ENCODE assay signal across 9 cellular contexts in the genomic region with DNA sequence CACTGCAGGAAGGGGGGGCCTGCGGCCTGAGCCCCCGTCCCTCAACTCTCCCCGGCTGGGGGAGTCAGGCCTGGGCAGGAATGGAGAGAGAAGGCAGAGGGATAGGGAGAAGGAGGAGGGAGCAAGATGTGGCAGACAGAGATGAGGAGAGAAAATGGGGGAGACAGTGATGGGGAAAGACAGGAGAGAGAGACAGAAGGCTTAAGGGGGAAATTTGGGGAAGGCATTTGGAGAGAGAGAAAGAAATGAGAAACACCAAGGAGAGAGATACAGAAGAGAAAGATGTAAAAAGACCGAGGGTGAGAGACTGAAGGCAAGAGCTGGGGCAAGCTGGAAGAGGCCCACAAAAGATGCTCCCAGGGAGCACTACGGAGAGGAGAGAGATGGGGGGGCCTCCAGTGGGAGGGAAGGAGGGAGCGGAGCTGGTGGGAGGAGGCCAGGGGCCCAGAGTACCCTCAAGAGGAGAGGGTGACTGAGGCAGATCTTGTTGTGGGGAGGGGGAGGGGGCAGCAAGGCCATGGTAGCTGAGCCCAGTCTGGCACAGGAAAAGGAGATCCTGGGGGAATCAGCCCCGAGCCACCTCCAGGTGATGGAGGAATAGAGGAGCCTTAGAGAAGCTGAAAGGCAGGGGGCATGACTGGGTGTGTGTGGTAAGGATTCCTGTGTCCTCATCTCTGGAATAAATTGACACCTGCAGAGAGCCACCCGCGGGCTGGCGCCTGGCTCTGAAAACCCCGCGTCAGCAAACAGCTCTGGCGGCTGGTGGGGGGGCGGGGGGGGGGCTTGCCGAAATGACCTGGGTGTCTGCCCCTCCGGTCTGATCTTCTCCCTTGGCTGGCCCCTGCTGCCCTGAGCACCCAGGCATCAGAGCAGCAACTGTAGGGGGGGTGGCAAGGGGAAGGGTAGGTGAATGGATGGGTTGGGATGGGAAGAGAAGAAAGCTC. TPM values are rescaled to one million over a fixed set of nuclear protein-coding genes. Genes with fewer than 3 reads are reported as not detected.
DNase-seq lines count a peak whose midpoint lies in the region; ATAC-seq, FAIRE-seq and TF ChIP-seq lines count a peak whose summit lies in the region.
"Had no signal": no experiment of that assay in that cellular context is flagged by ENCODE, and none has a peak within 500 bp of the region (broad histone marks: within the 10 kb centered on the region; RNA-seq: fewer than 3 reads in every experiment).

No MANE protein-coding gene starts in this region.

- CTCF ChIA-PET in IMR-90 (lab: Yijun Ruan, JAX), result interaction anchor here (1.1 kb wide), 1 partner anchor 30 kb away, joined by 3 read pairs; no protein-coding TSS in a partner anchor

- 0 out of 2 replicates have a peak overlapping the region, but pooled peaks have one; percentile 32 for H3K56ac ChIP-seq in IMR-90 (ENCODE audit: extremely low read depth, insufficient read depth, low read length)

- H2BK120ac ChIP-seq in IMR-90 (ENCODE audit: low read depth, low read length), result 0 out of 2 replicates have a peak overlapping the region, but pooled peaks have one; percentile 10

- no peak for TF ChIP-seq RAD21 in IMR-90 (IDR thresholded peaks at IDR 0.05; ENCODE audit: low read length)

- intact Hi-C loops in IMR-90 (cut with micrococcal nuclease), result loop anchor here (2.0 kb wide), 2 partner anchors 31 to 55 kb away; no protein-coding TSS in a partner anchor

- DNase-seq in BE2C (no peak), IMR-90 (no peak), chondrocyte (ENCODE audit: low spot score) (no peak), nephron progenitor cell (no peak), D341Med (ENCODE audit: low spot score) (no peak), foreskin keratinocyte (no peak), small intestine (no peak)
- no peak for DNase-seq in activated CD4-positive, CD25-positive, alpha-beta regulatory T cell treated with anti-CD3 and anti-CD28 coated beads, Interleukin-2, amount 50 U/mL, for 72 hours
- DNase-seq: cerebellar nuclear complex had no signal

- no peak overlapping the region; the same call in 1 of the 2 replicates for H3K18ac ChIP-seq in IMR-90 (ENCODE audit: low read depth, low read length)

- H3K4me3 ChIP-seq in BE2C (ENCODE audit: low read depth, low read length) (peak overlapping the region; percentile 49; the same call in 1 of the 2 replicates), IMR-90 (ENCODE audit: insufficient read depth, low read depth, low read length) (peak overlapping the region; percentile 94), small intestine (ENCODE audit: low read depth in 1 of 2, low read length in 2 of 2) (no peak overlapping the region)

- BruUV-seq in IMR-90 (replicated peaks; lab: Mats Ljungman, UMichigan), result no TSS peak

- H3K4me3 Mint-ChIP-seq in chondrocyte (ENCODE audit: unreplicated experiment), result peak overlapping the region; percentile 77
- H3K4me3 Mint-ChIP-seq in nephron progenitor cell, result peak overlapping the region; percentile 94

- no peak overlapping the region for H2BK20ac ChIP-seq in IMR-90 (ENCODE audit: low read depth, low read length)

- H2AFZ ChIP-seq in IMR-90 (replicated peaks; ENCODE audit: low read length, poor library complexity), result peak overlapping the region; percentile 94

- H3K27me3 ChIP-seq in BE2C, result no peaks in the 10 kb centered on the region
- H3K27me3 ChIP-seq in IMR-90 (ENCODE audit: control insufficient read depth, insufficient read depth, low read length), result no peaks in the 10 kb centered on the region
- H3K27me3 ChIP-seq in foreskin keratinocyte, result no peaks in the 10 kb centered on the region
- no peaks in the 10 kb centered on the region for H3K27me3 ChIP-seq in small intestine (ENCODE audit: control insufficient read depth in 2 of 2, insufficient read depth in 2 of 2, low read length in 2 of 2)

- 0 out of 2 replicates have a peak, but pooled peaks cover 4% of the 10 kb centered on the region for H3K9me1 ChIP-seq in IMR-90 (ENCODE audit: insufficient read depth, low read length)

- H3K36me3 ChIP-seq in BE2C, result no peaks in the 10 kb centered on the region
- peaks cover 26% of the 10 kb centered on the region for H3K36me3 ChIP-seq in IMR-90 (ENCODE audit: control insufficient read depth, insufficient read depth, low read length)
- H3K36me3 ChIP-seq in small intestine (ENCODE audit: control insufficient read depth in 2 of 2, insufficient read depth in 2 of 2, low read length in 2 of 2), result no peaks in the 10 kb centered on the region

- H3K4me1 Mint-ChIP-seq in chondrocyte (ENCODE audit: low read depth) (peaks cover 27% of the 10 kb centered on the region), nephron progenitor cell (peaks cover 44% of the 10 kb centered on the region)

- H3K4me2 ChIP-seq in IMR-90 (ENCODE audit: low read depth, low read length), result peak overlapping the region; percentile 96

- POLR2A ChIA-PET in IMR-90 (lab: Charles Lee; ENCODE audit: unreplicated experiment), result interaction anchor here (0.6 to 0.7 kb wide), 2 partner anchors 14 to 31 kb away, joined by 3 to 8 read pairs; a partner anchor contains a TSS

- H2BK5ac ChIP-seq in IMR-90 (ENCODE audit: low read depth, low read length, poor library complexity, severe bottlenecking), result peak overlapping the region; percentile 59

- no peak overlapping the region for H2BK15ac ChIP-seq in IMR-90 (ENCODE audit: low read depth, low read length)

- peak overlapping the region; percentile 85 for H3K14ac ChIP-seq in IMR-90 (replicated peaks; ENCODE audit: low read depth, low read length)

- H3K27me3 Mint-ChIP-seq in chondrocyte (ENCODE audit: low read depth), result no peaks in the 10 kb centered on the region
- H3K27me3 Mint-ChIP-seq in nephron progenitor cell (ENCODE audit: low read depth, poor library complexity), result peaks cover 2% of the 10 kb centered on the region

- H3K36me3 Mint-ChIP-seq in chondrocyte (ENCODE audit: low read depth) (peaks cover 19% of the 10 kb centered on the region), nephron progenitor cell (ENCODE audit: low read depth) (peaks cover 26% of the 10 kb centered on the region)

- H3K9ac ChIP-seq in IMR-90 (ENCODE audit: low read depth, low read length), result peak overlapping the region; percentile 82

- peak overlapping the region; percentile 74 for H3K4ac ChIP-seq in IMR-90 (ENCODE audit: low read depth, low read length)

- H4K8ac ChIP-seq in IMR-90 (ENCODE audit: low read depth in 2 of 2, low read length in 2 of 2), result peak overlapping the region; percentile 15 to 74; a peak in 3 of 4 replicates

- H3K9me3 Mint-ChIP-seq in chondrocyte (ENCODE audit: low read depth) (no peaks in the 10 kb centered on the region), nephron progenitor cell (no peaks in the 10 kb centered on the region)

- H4K5ac ChIP-seq in IMR-90 (ENCODE audit: low read depth, low read length), result 0 out of 2 replicates have a peak overlapping the region, but pooled peaks have one; percentile 18

- no peaks in the 10 kb centered on the region for H3K4me1 ChIP-seq in BE2C
- peaks cover 9% of the 10 kb centered on the region for H3K4me1 ChIP-seq in IMR-90 (ENCODE audit: control insufficient read depth, insufficient read depth, low read length)
- H3K4me1 ChIP-seq in foreskin keratinocyte, result peaks cover 4% of the 10 kb centered on the region
- H3K4me1 ChIP-seq in small intestine (ENCODE audit: control insufficient read depth in 2 of 2, insufficient read depth in 1 of 2, low read depth in 1 of 2, low read length in 1 of 2), result peaks cover 0 to 7% of the 10 kb centered on the region in 2 donors

- WGBS in IMR-90 (ENCODE audit: extremely low coverage in 2 of 2, insufficient read length in 1 of 2), 2 experiments, result 10% methylated on average over 6 of the region's 16 CpGs; no CpG with 5 or more reads in 1 of the 2 experiments
- 18 to 38% (median 38%) methylated on average over 16 of the region's 16 CpGs for WGBS in small intestine, 3 donors

- H3K79me1 ChIP-seq in IMR-90 (ENCODE audit: low read depth in 1 of 2, low read length in 2 of 2), result peaks cover 11 to 52% of the 10 kb centered on the region in 2 experiments

- no peak for TF ChIP-seq CTCF in BE2C (IDR thresholded peaks at IDR 0.05; ENCODE audit: low read depth, low read length)
- no peak for TF ChIP-seq CTCF in IMR-90 (conservative IDR thresholded peaks at IDR 0.05; ENCODE audit: low read depth, low read length)
- no peak for TF ChIP-seq CTCF in chondrocyte (IDR thresholded peaks at IDR 0.05)
- TF ChIP-seq CTCF in nephron progenitor cell (IDR thresholded peaks at IDR 0.05), result no peak
- no peak for TF ChIP-seq CTCF in foreskin keratinocyte (conservative IDR thresholded peaks at IDR 0.05)

- H3K9me3 ChIP-seq in BE2C, result no peaks in the 10 kb centered on the region
- H3K9me3 ChIP-seq in IMR-90 (ENCODE audit: control insufficient read depth, insufficient read depth, low read length), result no peaks in the 10 kb centered on the region
- H3K9me3 ChIP-seq in small intestine (ENCODE audit: control insufficient read depth, low read depth), result no peaks in the 10 kb centered on the region

- in situ Hi-C loops in IMR-90 (cut with MboI; ENCODE audit: low sequenced_read_pairs), result no loop called here

- peak overlapping the region; percentile 61 for H4K91ac ChIP-seq in IMR-90 (ENCODE audit: insufficient read depth, low read depth, low read length)

- H4K20me1 ChIP-seq in IMR-90 (ENCODE audit: insufficient read depth, low read length), result peaks cover 7% of the 10 kb centered on the region

- FAIRE-seq in small intestine (lab: Jason Lieb, UNC), result no peak

- H3K27ac Mint-ChIP-seq in chondrocyte (ENCODE audit: unreplicated experiment) (peak overlapping the region; percentile 78), nephron progenitor cell (peak overlapping the region; percentile 37)

- TF ChIP-seq POLR2A in IMR-90 (IDR thresholded peaks at IDR 0.05; ENCODE audit: low read depth, low read length), result no peak

- H2AK9ac ChIP-seq in IMR-90 (replicated peaks; ENCODE audit: low read depth, low read length, poor library complexity), result peak overlapping the region; percentile 100

- dilution Hi-C loops in IMR-90 (cut with HindIII; ENCODE audit: low sequenced_read_pairs, unreplicated experiment), result no loop called here

- peak overlapping the region; percentile 79 for H3K23ac ChIP-seq in IMR-90 (ENCODE audit: low read depth, low read length)

- no peak for ATAC-seq in IMR-90 (ENCODE audit: low read depth)
- ATAC-seq in foreskin keratinocyte, result no peak

- H3K27ac ChIP-seq in IMR-90 (ENCODE audit: insufficient read depth, low read length), result peak overlapping the region; percentile 70
- H3K27ac ChIP-seq in foreskin keratinocyte, result no peak overlapping the region
- H3K27ac ChIP-seq in small intestine (ENCODE audit: low read depth in 1 of 2, low read length in 1 of 2), result no peak overlapping the region

- H2AK5ac ChIP-seq in IMR-90 (ENCODE audit: low read depth, low read length), result peak overlapping the region; percentile 85

RNA-seq across cellular contexts. Expression of a gene that starts 1.5 kb away (rescaled TPM):
- polyA plus RNA-seq in BE2C (2012; ENCODE audit: insufficient read depth, insufficient read length, low read depth), result 12.4 TPM
- total RNA-seq in IMR-90 (2012; rRNA removed) (1.7 and 1.8 TPM in 2 replicates), chondrocyte (45.2 to 49.8 TPM (median 46.7 TPM) in 3 replicates), foreskin keratinocyte (4.9 and 7.6 TPM in 2 replicates)
- polyA plus RNA-seq in IMR-90 (2012; rRNA removed) (36.7 and 38.1 TPM in 2 replicates), foreskin keratinocyte (7.7 and 9.4 TPM in 2 replicates), small intestine (1 to 10 TPM in 1 of 3 donors, under 1 TPM in 2; 0.22 to 4.6 (median 0.54) TPM)
- polyA plus RNA-seq in IMR-90 (2012; cell fraction: cytosol; rRNA removed), result 19.6 and 36.4 TPM in 2 replicates
- polyA plus RNA-seq in IMR-90 (2012; cell fraction: nucleus; rRNA removed; ENCODE audit: low replicate concordance), result 187 and 347 TPM in 2 replicates

RNA-seq across cellular contexts. Expression of a gene that starts 2.3 kb away (rescaled TPM):
- polyA plus RNA-seq in BE2C (2012; ENCODE audit: insufficient read depth, insufficient read length, low read depth), result 22.2 TPM
- total RNA-seq in IMR-90 (2012; rRNA removed) (35.3 and 38.4 TPM in 2 replicates), chondrocyte (32.8 to 42.8 TPM (median 34.3 TPM) in 3 replicates), foreskin keratinocyte (128 and 131 TPM in 2 replicates)
- polyA plus RNA-seq in IMR-90 (2012; rRNA removed) (174 and 252 TPM in 2 replicates), foreskin keratinocyte (214 and 222 TPM in 2 replicates), small intestine (100 to 1,000 TPM; 193 to 771 (median 521) TPM)
- polyA plus RNA-seq in IMR-90 (2012; cell fraction: cytosol; rRNA removed), result 109 and 112 TPM in 2 replicates
- 17.8 and 27.6 TPM in 2 replicates for polyA plus RNA-seq in IMR-90 (2012; cell fraction: nucleus; rRNA removed; ENCODE audit: low replicate concordance)

RNA-seq across cellular contexts. Expression of a gene that starts 11.8 kb away (rescaled TPM):
- 14.8 TPM for polyA plus RNA-seq in BE2C (2012; ENCODE audit: insufficient read depth, insufficient read length, low read depth)
- 6.1 and 6.4 TPM in 2 replicates for total RNA-seq in IMR-90 (2012; rRNA removed)
- polyA plus RNA-seq in IMR-90 (2012; rRNA removed), result 116 and 131 TPM in 2 replicates
- polyA plus RNA-seq in IMR-90 (2012; cell fraction: cytosol; rRNA removed), result 123 and 154 TPM in 2 replicates
- 109 and 232 TPM in 2 replicates for polyA plus RNA-seq in IMR-90 (2012; cell fraction: nucleus; rRNA removed; ENCODE audit: low replicate concordance)
- total RNA-seq in chondrocyte, result 79.8 to 82.6 TPM (median 81.5 TPM) in 3 replicates
- 54.9 and 74.5 TPM in 2 replicates for total RNA-seq in foreskin keratinocyte
- 122 and 145 TPM in 2 replicates for polyA plus RNA-seq in foreskin keratinocyte
- 10 to 100 TPM in 2 of 3 donors, 1 to 10 TPM in 1; 6.3 to 18.0 (median 14.1) TPM for polyA plus RNA-seq in small intestine

RNA-seq across cellular contexts. Expression of a gene that starts 14.0 kb away (rescaled TPM):
- not detected for polyA plus RNA-seq in BE2C (2012; ENCODE audit: insufficient read depth, insufficient read length, low read depth)
- not detected in 2 replicates for total RNA-seq in IMR-90 (2012; rRNA removed)
- polyA plus RNA-seq in IMR-90 (2012; rRNA removed), result not detected in 2 replicates
- polyA plus RNA-seq in IMR-90 (2012; cell fraction: cytosol; rRNA removed), result not detected in 2 replicates
- not detected in 2 replicates for polyA plus RNA-seq in IMR-90 (2012; cell fraction: nucleus; rRNA removed; ENCODE audit: low replicate concordance)
- not detected in 3 replicates for total RNA-seq in chondrocyte
- total RNA-seq in foreskin keratinocyte, result not detected in 2 replicates
- polyA plus RNA-seq in foreskin keratinocyte, result not detected in 2 replicates
- polyA plus RNA-seq in small intestine, result not detected

RNA-seq across cellular contexts. Expression of a gene that starts 19.3 kb away (rescaled TPM):
- not detected for polyA plus RNA-seq in BE2C (2012; ENCODE audit: insufficient read depth, insufficient read length, low read depth)
- total RNA-seq in IMR-90 (2012; rRNA removed) (not detected in 2 replicates), chondrocyte (not detected in 3 replicates), foreskin keratinocyte (not detected in 2 replicates)
- polyA plus RNA-seq in IMR-90 (2012; rRNA removed) (not detected in 2 replicates), foreskin keratinocyte (not detected in 2 replicates), small intestine (not detected)
- polyA plus RNA-seq in IMR-90 (2012; cell fraction: cytosol; rRNA removed), result not detected in 2 replicates
- polyA plus RNA-seq in IMR-90 (2012; cell fraction: nucleus; rRNA removed; ENCODE audit: low replicate concordance), result 0.13 TPM in 1 of 2 replicates, not detected in the other

Comparison
In these comparisons a context has a peak if more than half of its experiments do, and no peak if none do; other contexts are left out.
1. H3K4me3 ChIP-seq: peak in BE2C (single experiment) and IMR-90 (single experiment); none in small intestine (0 of 2).